24 cellular contexts compared by ENCODE assay signal in genomic region chr22:50360578-50360977, GRCh38. TPM values are rescaled to one million over a fixed set of nuclear protein-coding genes. Genes with fewer than 3 reads are reported as not detected.
A peak's percentile ranks its signal among the peaks of the same experiment; 100 is the strongest.
DNase-seq lines count a peak whose midpoint lies in the region; ATAC-seq and TF ChIP-seq lines count a peak whose summit lies in the region.
"Had no signal": no experiment of that assay in that cellular context is flagged by ENCODE, and none has a peak within 500 bp of the region (broad histone marks: within the 10 kb centered on the region; RNA-seq: fewer than 3 reads in every experiment).

No MANE protein-coding gene starts in this region.

- no peaks in the 10 kb centered on the region for H3K4me1 ChIP-seq in right cardiac atrium (ENCODE audit: control insufficient read depth, insufficient read depth, low read length)

- peak overlapping the region; percentile 75 for H3K27ac Mint-ChIP-seq in activated naive CD8-positive, alpha-beta T cell
- no peak overlapping the region for H3K27ac Mint-ChIP-seq in activated naive CD8-positive, alpha-beta T cell treated with anti-CD3 and anti-CD28 coated beads for 36 hours
- peak overlapping the region; percentile 60 for H3K27ac Mint-ChIP-seq in activated T-helper 17 cell treated with anti-CD3 and anti-CD28 coated beads, Interleukin-2, amount 50 U/mL, for 72 hours
- peak overlapping the region; percentile 10 for H3K27ac Mint-ChIP-seq in stimulated activated memory B cell treated with anti-CD40 and anti-IgM and Interleukin-4, amounts not matched to agents 10 μg/mL and 1 μg/mL and 100 μg/mL, for 72 hours

- no peaks in the 10 kb centered on the region for H3K9me3 Mint-ChIP-seq in activated naive CD8-positive, alpha-beta T cell (ENCODE audit: low read depth)
- H3K9me3 Mint-ChIP-seq in activated naive CD8-positive, alpha-beta T cell treated with anti-CD3 and anti-CD28 coated beads for 36 hours: no peaks in the 10 kb centered on the region
- no peaks in the 10 kb centered on the region for H3K9me3 Mint-ChIP-seq in activated T-helper 17 cell treated with anti-CD3 and anti-CD28 coated beads, Interleukin-2, amount 50 U/mL, for 72 hours
- H3K9me3 Mint-ChIP-seq in stimulated activated memory B cell treated with anti-CD40 and anti-IgM and Interleukin-4, amounts not matched to agents 10 μg/mL and 1 μg/mL and 100 μg/mL, for 72 hours: no peaks in the 10 kb centered on the region
- H3K9me3 Mint-ChIP-seq: activated CD4-positive, alpha-beta T cell treated with anti-CD3 and anti-CD28 coated beads, Interleukin-2, amount 10 ng/mL, durations not matched to agents 24 days and 14 days had no signal

- no peaks in the 10 kb centered on the region for H3K27me3 ChIP-seq in right cardiac atrium (ENCODE audit: control insufficient read depth, insufficient read depth)
- H3K27me3 ChIP-seq: pancreas, vagina had no signal

- peaks cover 60% of the 10 kb centered on the region for H3K4me1 Mint-ChIP-seq in activated naive CD8-positive, alpha-beta T cell (ENCODE audit: low read depth)
- H3K4me1 Mint-ChIP-seq in activated naive CD8-positive, alpha-beta T cell treated with anti-CD3 and anti-CD28 coated beads for 36 hours: peaks cover 51% of the 10 kb centered on the region
- H3K4me1 Mint-ChIP-seq in activated T-helper 17 cell treated with anti-CD3 and anti-CD28 coated beads, Interleukin-2, amount 50 U/mL, for 72 hours: peaks cover 27% of the 10 kb centered on the region
- peaks cover 35% of the 10 kb centered on the region for H3K4me1 Mint-ChIP-seq in stimulated activated memory B cell treated with anti-CD40 and anti-IgM and Interleukin-4, amounts not matched to agents 10 μg/mL and 1 μg/mL and 100 μg/mL, for 72 hours

- H3K36me3 Mint-ChIP-seq in activated naive CD8-positive, alpha-beta T cell: peaks cover 10% of the 10 kb centered on the region
- H3K36me3 Mint-ChIP-seq in activated naive CD8-positive, alpha-beta T cell treated with anti-CD3 and anti-CD28 coated beads for 36 hours: peaks cover 23% of the 10 kb centered on the region
- H3K36me3 Mint-ChIP-seq in activated T-helper 17 cell treated with anti-CD3 and anti-CD28 coated beads, Interleukin-2, amount 50 U/mL, for 72 hours (ENCODE audit: low read depth): peaks cover 46% of the 10 kb centered on the region
- peaks cover 21% of the 10 kb centered on the region for H3K36me3 Mint-ChIP-seq in stimulated activated memory B cell treated with anti-CD40 and anti-IgM and Interleukin-4, amounts not matched to agents 10 μg/mL and 1 μg/mL and 100 μg/mL, for 72 hours

- in situ Hi-C loops in GM13976 (cut with MboI; ENCODE audit: low sequenced_read_pairs, unreplicated experiment): no loop called here

- no peak overlapping the region for H3K4me3 Mint-ChIP-seq in activated naive CD8-positive, alpha-beta T cell
- H3K4me3 Mint-ChIP-seq in activated naive CD8-positive, alpha-beta T cell treated with anti-CD3 and anti-CD28 coated beads for 36 hours: no peak overlapping the region
- H3K4me3 Mint-ChIP-seq in activated T-helper 17 cell treated with anti-CD3 and anti-CD28 coated beads, Interleukin-2, amount 50 U/mL, for 72 hours: peak overlapping the region; percentile 63
- no peak overlapping the region for H3K4me3 Mint-ChIP-seq in stimulated activated memory B cell treated with anti-CD40 and anti-IgM and Interleukin-4, amounts not matched to agents 10 μg/mL and 1 μg/mL and 100 μg/mL, for 72 hours
- H3K4me3 Mint-ChIP-seq: activated CD4-positive, alpha-beta T cell treated with anti-CD3 and anti-CD28 coated beads, Interleukin-2, amount 10 ng/mL, durations not matched to agents 24 days and 14 days had no signal

- no peak for ATAC-seq in activated T-helper 17 cell treated with anti-CD3 and anti-CD28 coated beads, Interleukin-2, amount 50 U/mL, for 72 hours (replicated peaks)
- ATAC-seq in right cardiac atrium (peak; percentile 28 to 35), GM18909 (IDR thresholded peaks at IDR 0.05; ENCODE audit: poor library complexity, unreplicated experiment) (no peak)
- ATAC-seq in stimulated activated memory B cell treated with anti-CD40 and anti-IgM and Interleukin-4, amounts not matched to agents 10 μg/mL and 1 μg/mL and 100 μg/mL, for 72 hours: no peak
- ATAC-seq: pancreas had no signal

- no peaks in the 10 kb centered on the region for H3K27me3 Mint-ChIP-seq in activated naive CD8-positive, alpha-beta T cell
- no peaks in the 10 kb centered on the region for H3K27me3 Mint-ChIP-seq in activated naive CD8-positive, alpha-beta T cell treated with anti-CD3 and anti-CD28 coated beads for 36 hours
- H3K27me3 Mint-ChIP-seq in activated T-helper 17 cell treated with anti-CD3 and anti-CD28 coated beads, Interleukin-2, amount 50 U/mL, for 72 hours: no peaks in the 10 kb centered on the region
- H3K27me3 Mint-ChIP-seq in stimulated activated memory B cell treated with anti-CD40 and anti-IgM and Interleukin-4, amounts not matched to agents 10 μg/mL and 1 μg/mL and 100 μg/mL, for 72 hours: no peaks in the 10 kb centered on the region
- H3K27me3 Mint-ChIP-seq: activated CD4-positive, alpha-beta T cell treated with anti-CD3 and anti-CD28 coated beads, Interleukin-2, amount 10 ng/mL, durations not matched to agents 24 days and 14 days had no signal

- intact Hi-C loops in right cardiac atrium (cut with DNase I): no loop called here

- 55% methylated on average over 2 of the region's 2 CpGs for WGBS in right cardiac atrium

- H3K4me3 ChIP-seq in right cardiac atrium (ENCODE audit: low read length): no peak overlapping the region
- H3K4me3 ChIP-seq: lung, mucosa of descending colon, pancreas, PC-9, thoracic aorta, vagina had no signal

- DNase-seq in activated naive CD8-positive, alpha-beta T cell treated with anti-CD3 and anti-CD28 coated beads for 36 hours: no peak
- no peak for DNase-seq in right cardiac atrium
- DNase-seq in GM13976 (ENCODE audit: low spot score): no peak
- no peak for DNase-seq in NCI-H2081 treated with DMSO at 0.1 percent for 48 hours (lab: John Stamatoyannopoulos, UW)
- DNase-seq: activated CD4-positive, alpha-beta T cell treated with anti-CD3 and anti-CD28 coated beads, Interleukin-2, amount 10 ng/mL, durations not matched to agents 24 days and 14 days; AML-193; IMR-90; mucosa of descending colon; NCI-H2029 treated with DMSO at 0.1 percent for 48 hours; NCI-H2227 treated with DMSO at 0.1 percent for 48 hours; NCI-H526 treated with DMSO at 0.1 percent for 48 hours; pancreas; PC-9; SHP77; stimulated activated CD4-positive, alpha-beta T cell treated with anti-CD3 and anti-CD28 coated beads, Interleukin-4, amount 100 ng/mL, for 24 hours; stimulated activated naive CD4-positive, alpha-beta T cell; T-helper 9 cell had no signal

- TF ChIP-seq CTCF in GM13976 (IDR thresholded peaks at IDR 0.05; ENCODE audit: borderline replicate concordance, control extremely low read depth, extremely low read depth, insufficient read depth, missing control alignments): no peak

- no peaks in the 10 kb centered on the region for H3K9me3 ChIP-seq in right cardiac atrium (ENCODE audit: control insufficient read depth, low read length)
- H3K9me3 ChIP-seq: mucosa of descending colon, pancreas, thoracic aorta, vagina had no signal

- no peak overlapping the region for H3K27ac ChIP-seq in right cardiac atrium (ENCODE audit: low read length)
- H3K27ac ChIP-seq: pancreas, PC-9, thoracic aorta, vagina had no signal

RNA-seq across cellular contexts. Expression of gene PPP6R2, which starts 17.5 kb away (rescaled TPM):
- total RNA-seq in activated naive CD8-positive, alpha-beta T cell treated with anti-CD3 and anti-CD28 coated beads for 36 hours: 10 to 100 TPM; 38.3 to 41.2 TPM
- total RNA-seq in activated T-helper 17 cell treated with anti-CD3 and anti-CD28 coated beads, Interleukin-2, amount 50 U/mL, for 72 hours: 10 to 100 TPM; 45.6 to 46.6 TPM
- 10 to 100 TPM; 40.1 to 50.2 (median 44.6) TPM for total RNA-seq in right cardiac atrium
- 36.2 TPM for polyA plus RNA-seq in right cardiac atrium

RNA-seq across cellular contexts. Expression of gene DENND6B, which starts 33.8 kb away (rescaled TPM):
- 1 to 10 TPM; 4.2 to 4.7 TPM for total RNA-seq in activated naive CD8-positive, alpha-beta T cell treated with anti-CD3 and anti-CD28 coated beads for 36 hours
- total RNA-seq in activated T-helper 17 cell treated with anti-CD3 and anti-CD28 coated beads, Interleukin-2, amount 50 U/mL, for 72 hours: 1 to 10 TPM; 3.2 to 6.5 TPM
- total RNA-seq in right cardiac atrium: 1 to 10 TPM; 2.0 to 3.1 (median 2.5) TPM
- polyA plus RNA-seq in right cardiac atrium: 2.4 TPM

RNA-seq across cellular contexts. Expression of gene PLXNB2, which starts 53.1 kb away (rescaled TPM):
- 10 to 100 TPM; 16.1 to 16.8 TPM for total RNA-seq in activated naive CD8-positive, alpha-beta T cell treated with anti-CD3 and anti-CD28 coated beads for 36 hours
- 10 to 100 TPM; 29.1 to 30.4 TPM for total RNA-seq in activated T-helper 17 cell treated with anti-CD3 and anti-CD28 coated beads, Interleukin-2, amount 50 U/mL, for 72 hours
- total RNA-seq in right cardiac atrium: 100 to 1,000 TPM in 1 of 4 donors, 10 to 100 TPM in 3; 80.7 to 110 (median 90.6) TPM
- polyA plus RNA-seq in right cardiac atrium: 60.0 TPM

Comparison
In these comparisons a context has a peak if more than half of its experiments do, and no peak if none do; other contexts are left out.
1. ATAC-seq: peak in right cardiac atrium (2 of 2); none in activated T-helper 17 cell treated with anti-CD3 and anti-CD28 coated beads, Interleukin-2, amount 50 U/mL, for 72 hours (single experiment), stimulated activated memory B cell treated with anti-CD40 and anti-IgM and Interleukin-4, amounts not matched to agents 10 μg/mL and 1 μg/mL and 100 μg/mL, for 72 hours (single experiment) and GM18909 (single experiment).